In the genomic region with DNA sequence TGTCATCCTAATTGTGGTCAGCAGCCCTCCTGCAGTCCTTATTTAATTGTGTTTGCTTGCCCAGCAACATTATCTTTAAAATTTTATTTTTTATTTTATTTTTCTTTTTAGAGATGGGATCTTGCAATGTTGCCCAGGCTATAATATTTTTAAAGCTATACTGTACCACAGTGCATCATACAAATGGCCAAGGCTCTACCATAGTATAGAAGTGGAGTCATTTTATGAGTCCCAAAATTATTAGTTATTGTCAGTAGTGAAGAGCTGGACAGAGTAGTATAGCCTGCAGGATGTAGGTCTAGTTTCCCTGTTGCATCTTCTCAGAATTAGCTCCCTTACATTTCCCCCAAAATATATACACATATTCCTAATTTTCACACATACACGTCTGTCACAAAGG, we compare ENCODE assay signal across 34 cellular contexts.
"Had no signal": no experiment of that assay in that cellular context is flagged by ENCODE, and none has a peak within 500 bp of the region (broad histone marks: within the 10 kb centered on the region; RNA-seq: fewer than 3 reads in every experiment).

No MANE protein-coding gene starts in this region.

- H3K27ac ChIP-seq: adrenal gland, ascending aorta, body of pancreas, brain microvascular endothelial cell, breast epithelium, cardiac muscle cell had no signal

- H3K36me3 ChIP-seq: breast epithelium had no signal

- H3K4me1 ChIP-seq: ascending aorta, body of pancreas, breast epithelium had no signal

- DNase-seq: activated effector memory CD4-positive, alpha-beta T cell treated with anti-CD3 and anti-CD28 coated beads, Interleukin-2, amount 50 U/mL, for 16 hours; activated effector memory CD4-positive, alpha-beta T cell treated with Interleukin-2 at 50 U/mL for 16 hours; activated gamma-delta T cell; activated gamma-delta T cell treated with Interleukin-2 at 50 U/mL for 16 hours; activated naive CD4-positive, alpha-beta T cell; activated naive CD4-positive, alpha-beta T cell treated with anti-CD3 and anti-CD28 coated beads for 36 hours; activated naive CD4-positive, alpha-beta T cell treated with anti-CD3 and anti-CD28 coated beads, Interleukin-2, amount 10 ng/mL, durations not matched to agents 7 days and 5 days; activated naive CD4-positive, alpha-beta T cell treated with anti-CD3 and anti-CD28 coated beads, Interleukin-2, amount 50 U/mL, for 16 hours; activated naive CD4-positive, alpha-beta T cell treated with Interleukin-2 at 50 U/mL for 16 hours; activated naive CD8-positive, alpha-beta T cell treated with anti-CD3 and anti-CD28 coated beads for 36 hours; activated naive CD8-positive, alpha-beta T cell treated with anti-CD3 and anti-CD28 coated beads, Interleukin-2, amount 10 ng/mL, durations not matched to agents 7 days and 5 days; activated naive CD8-positive, alpha-beta T cell treated with anti-CD3 and anti-CD28 coated beads, Interleukin-2, amount 50 U/mL, for 24 hours; activated T-cell treated with anti-CD3 and anti-CD28 coated beads, Interleukin-2, amount 50 U/mL, for 1 hour; activated T-cell treated with anti-CD3 and anti-CD28 coated beads, Interleukin-2, amount 50 U/mL, for 24 hours; activated T-cell treated with anti-CD3 and anti-CD28 coated beads, Interleukin-2, amount 50 U/mL, for 4 hours; activated T-cell treated with anti-CD3 and anti-CD28 coated beads, Interleukin-2, amount 50 U/mL, for 48 hours; activated T-cell treated with anti-CD3 and anti-CD28 coated beads, Interleukin-2, amount 50 U/mL, for 72 hours; adrenal gland; amniotic stem cell; amygdala; anterior cingulate cortex; aorta; body of pancreas; brain microvascular endothelial cell; caudate nucleus; central memory CD4-positive, alpha-beta T cell; cerebellar nuclear complex had no signal

- FAIRE-seq: astrocyte, bronchial epithelial cell had no signal

- H3K27me3 ChIP-seq: adrenal gland, ascending aorta, body of pancreas, brain microvascular endothelial cell, breast epithelium, cardiac muscle cell had no signal

- H3K9me3 ChIP-seq: adrenal gland, ascending aorta, body of pancreas, breast epithelium had no signal

- ATAC-seq: activated naive CD4-positive, alpha-beta T cell treated with anti-CD3 and anti-CD28 coated beads, Interleukin-2, amount 50 U/mL, for 72 hours; activated naive CD8-positive, alpha-beta T cell treated with anti-CD3 and anti-CD28 coated beads, Interleukin-2, amount 50 U/mL, for 24 hours; activated T-cell treated with anti-CD3 and anti-CD28 coated beads, Interleukin-2, amount 50 U/mL, for 4 hours; activated T-cell treated with anti-CD3 and anti-CD28 coated beads, Interleukin-2, amount 50 U/mL, for 72 hours; activated T-helper 17 cell treated with anti-CD3 and anti-CD28 coated beads, Interleukin-2, amount 50 U/mL, for 72 hours; body of pancreas had no signal

- H3K4me3 ChIP-seq: adrenal gland, ascending aorta, body of pancreas, breast epithelium, cardiac muscle cell had no signal
